In genomic region chr12:19382111-19382526, GRCh38 we compare ENCODE assay signal across 8 cellular contexts. TPM values are rescaled to one million over a fixed set of nuclear protein-coding genes. Genes with fewer than 3 reads are reported as not detected.
DNase-seq lines count a peak whose midpoint lies in the region; ATAC-seq and TF ChIP-seq lines count a peak whose summit lies in the region.

No MANE protein-coding gene starts in this region.

- no peaks in the 10 kb centered on the region for H4K20me1 ChIP-seq in MM.1S (ENCODE audit: insufficient read depth, low read length)

- no peaks in the 10 kb centered on the region for H3K9me2 ChIP-seq in MM.1S (replicated peaks; ENCODE audit: insufficient read depth, low read length)

- no peak overlapping the region for H3K4ac ChIP-seq in neuronal stem cell (ENCODE audit: low read length)

- no peaks in the 10 kb centered on the region for H3K9me3 ChIP-seq in HAP-1
- no peaks in the 10 kb centered on the region for H3K9me3 ChIP-seq in MM.1S (replicated peaks; ENCODE audit: insufficient read depth, low read length)
- peaks cover 0 to 2% of the 10 kb centered on the region in 2 donors for H3K9me3 ChIP-seq in neuronal stem cell (replicated peaks in 1 of 2; ENCODE audit: control insufficient read depth in 2 of 2, insufficient read depth in 1 of 2, low read depth in 1 of 2, low read length in 2 of 2)

- TF ChIP-seq CTCF in MM.1S (IDR thresholded peaks at IDR 0.05; ENCODE audit: low read length): no peak

- H2BK120ac ChIP-seq in neuronal stem cell (ENCODE audit: low read depth, low read length): no peak overlapping the region

- H3K4me2 ChIP-seq in MM.1S (ENCODE audit: low read depth, low read length) (no peak overlapping the region), neuronal stem cell (ENCODE audit: insufficient read depth, low read length, poor library complexity, severe bottlenecking) (no peak overlapping the region)

- in situ Hi-C loops in HAP-1 (cut with MboI; ENCODE audit: low sequenced_read_pairs) (no loop called here), KBM-7 (cut with MboI; ENCODE audit: low pct_unique_long_range_greater_than_20kb, low sequenced_read_pairs) (no loop called here)

- no peak overlapping the region for H3K18ac ChIP-seq in neuronal stem cell (ENCODE audit: low read length)

- H2BK5ac ChIP-seq in neuronal stem cell (ENCODE audit: low read length): no peak overlapping the region

- H3F3A ChIP-seq in MM.1S (ENCODE audit: insufficient read depth, low read length): no peaks in the 10 kb centered on the region

- no peak overlapping the region for H3K14ac ChIP-seq in neuronal stem cell (ENCODE audit: low read length)

- H3K27ac ChIP-seq in MM.1S (ENCODE audit: low read length) (no peak overlapping the region), neuronal stem cell (replicated peaks; ENCODE audit: low read length) (peak overlapping the region; percentile 25)

- H3K4me1 ChIP-seq in HAP-1: peaks cover 13% of the 10 kb centered on the region
- H3K4me1 ChIP-seq in MM.1S (ENCODE audit: low read length): no peaks in the 10 kb centered on the region
- peaks cover 2 to 9% of the 10 kb centered on the region in 2 donors for H3K4me1 ChIP-seq in neuronal stem cell (ENCODE audit: control insufficient read depth in 2 of 2, insufficient read depth in 1 of 2, low read depth in 1 of 2, low read length in 2 of 2)

- no peak overlapping the region for H4K8ac ChIP-seq in neuronal stem cell (ENCODE audit: low read depth, low read length)

- H3K9ac ChIP-seq in MM.1S (ENCODE audit: low read length) (no peak overlapping the region), neuronal stem cell (ENCODE audit: low read depth, low read length, poor library complexity) (no peak overlapping the region)

- no peak overlapping the region for H3K4me3 ChIP-seq in HAP-1
- H3K4me3 ChIP-seq in MM.1S (ENCODE audit: low read length): no peak overlapping the region
- no peak overlapping the region for H3K4me3 ChIP-seq in neuronal stem cell (ENCODE audit: low read length in 2 of 2)

- no peak overlapping the region for H4K91ac ChIP-seq in neuronal stem cell (ENCODE audit: low read depth, low read length, poor library complexity)

- no peaks in the 10 kb centered on the region for H3K27me3 ChIP-seq in HAP-1 (ENCODE audit: low read depth)
- H3K27me3 ChIP-seq in MM.1S (replicated peaks; ENCODE audit: insufficient read depth, low read length): no peaks in the 10 kb centered on the region
- H3K27me3 ChIP-seq in neuronal stem cell (ENCODE audit: control insufficient read depth in 3 of 3, insufficient read depth in 3 of 3, low read depth in 1 of 3, low read length in 3 of 3): no peaks in the 10 kb centered on the region

- H2AK5ac ChIP-seq in neuronal stem cell (ENCODE audit: low read depth, low read length): no peak overlapping the region

- H3K23ac ChIP-seq in neuronal stem cell (ENCODE audit: low read depth, low read length, poor library complexity): no peak overlapping the region

- WGBS in neuronal stem cell (ENCODE audit: extremely low coverage in 2 of 2, insufficient read length in 2 of 2, insufficient replicate concordance in 1 of 2), 2 donors: no CpG with 5 or more reads among the region's 4 CpGs

- ATAC-seq in GM18511 (IDR thresholded peaks at IDR 0.05; ENCODE audit: unreplicated experiment): peak; percentile 98

- no peak overlapping the region for H2BK15ac ChIP-seq in neuronal stem cell (ENCODE audit: low read length)

- H2AFZ ChIP-seq in MM.1S (ENCODE audit: low read length) (no peak overlapping the region), neuronal stem cell (ENCODE audit: low read length) (no peak overlapping the region)

- H3K79me1 ChIP-seq in neuronal stem cell (ENCODE audit: low read depth, low read length): peaks cover 1% of the 10 kb centered on the region

- H2BK12ac ChIP-seq in neuronal stem cell (ENCODE audit: low read length): no peak overlapping the region

- peaks cover 8% of the 10 kb centered on the region; the same call in 1 of the 2 replicates for H3K36me3 ChIP-seq in HAP-1 (replicated peaks)
- no peaks in the 10 kb centered on the region for H3K36me3 ChIP-seq in MM.1S (replicated peaks; ENCODE audit: insufficient read depth, low read length)
- H3K36me3 ChIP-seq in neuronal stem cell (replicated peaks in 1 of 2; ENCODE audit: control insufficient read depth in 2 of 2, insufficient read depth in 2 of 2, low read length in 2 of 2): peaks cover 3 to 21% of the 10 kb centered on the region in 2 donors

- no peaks in the 10 kb centered on the region for H3K79me2 ChIP-seq in MM.1S (ENCODE audit: low read length)

- DNase-seq in HAP-1 (ENCODE audit: low spot score in 2 of 2) (peak; percentile 48 to 55), MM.1S (peak; percentile 25), amniotic stem cell (lab: John Stamatoyannopoulos, UW) (peak; percentile 75), neuronal stem cell (ENCODE audit: low spot score) (no peak), AML-193 (lab: John Stamatoyannopoulos, UW) (no peak), KBM-7 (no peak), NAMALWA (ENCODE audit: low spot score) (no peak)

RNA-seq across cellular contexts. Expression of gene AEBP2, which starts 57.2 kb away (rescaled TPM):
- 39.0 TPM for polyA plus RNA-seq in neuronal stem cell (2013, experiment 1 of 2)
- polyA plus RNA-seq in neuronal stem cell (2013, experiment 2 of 2): 36.3 TPM

Comparison
In these comparisons a context has a peak if more than half of its experiments do, and no peak if none do; other contexts are left out.
1. DNase-seq: peak in HAP-1 (2 of 2), MM.1S (single experiment) and amniotic stem cell (single experiment); none in neuronal stem cell (single experiment), AML-193 (0 of 2), KBM-7 (single experiment) and NAMALWA (single experiment).